ENCODE assay signal across 8 cellular contexts in genomic region chr16:57623251-57624043, GRCh38. TPM values are rescaled to one million over a fixed set of nuclear protein-coding genes. Genes with fewer than 3 reads are reported as not detected.
DNase-seq lines count a peak whose midpoint lies in the region; ATAC-seq lines count a peak whose summit lies in the region.

No MANE protein-coding gene starts in this region.

- no peak overlapping the region for H3K56ac ChIP-seq in mesendoderm (ENCODE audit: low read length)

- H2BK120ac ChIP-seq in mesendoderm (ENCODE audit: low read depth, low read length): no peak overlapping the region

- no CpG with 5 or more reads among the region's 17 CpGs for WGBS in mesendoderm (ENCODE audit: extremely low coverage, insufficient coverage, low lambda C conversion rate)

- no peaks in the 10 kb centered on the region for H3K27me3 ChIP-seq in mesendoderm (ENCODE audit: insufficient read depth, low read length, poor library complexity)

- H3K4me3 ChIP-seq in mesendoderm (ENCODE audit: low read length): no peak overlapping the region

- no peak overlapping the region for H3K18ac ChIP-seq in mesendoderm (ENCODE audit: low read length)

- H3K23ac ChIP-seq in mesendoderm (ENCODE audit: low read length): no peak overlapping the region

- peak overlapping the region; percentile 85 for H3K27ac ChIP-seq in caudate nucleus (ENCODE audit: low read depth, low read length)
- no peak overlapping the region for H3K27ac ChIP-seq in mesendoderm (ENCODE audit: low read depth, low read length)

- DNase-seq in ACHN: peak; percentile 74
- DNase-seq in M059J (ENCODE audit: low read depth): peak; percentile 46
- DNase-seq in caudate nucleus (lab: John Stamatoyannopoulos, UW): peak in 59 of 61 donors; percentile 42 to 91 (median 78)
- DNase-seq in mesendoderm: peak; percentile 76
- no peak for DNase-seq in T1000 (lab: John Stamatoyannopoulos, UW)

- H4K8ac ChIP-seq in mesendoderm (ENCODE audit: low read depth, low read length): no peak overlapping the region

- H3K4ac ChIP-seq in mesendoderm (ENCODE audit: low read depth, low read length): no peak overlapping the region

- no peaks in the 10 kb centered on the region for H3K79me2 ChIP-seq in mesendoderm (ENCODE audit: control insufficient read depth, insufficient read depth, low read length)

- H2AK5ac ChIP-seq in mesendoderm (ENCODE audit: low read length): no peak overlapping the region

- H2BK15ac ChIP-seq in mesendoderm (replicated peaks; ENCODE audit: low read depth): no peak overlapping the region

- no peaks in the 10 kb centered on the region for H3K79me1 ChIP-seq in mesendoderm (ENCODE audit: low read length)

- in situ Hi-C loops in ACHN (cut with HindIII; ENCODE audit: low pct_ligation_motif_present, low pct_unique_long_range_greater_than_20kb, low sequenced_read_pairs): no loop called here

- H2BK5ac ChIP-seq in mesendoderm (ENCODE audit: low read length): no peak overlapping the region

- no peak overlapping the region for H3K4me2 ChIP-seq in mesendoderm (ENCODE audit: low read length)

- no peak overlapping the region for H3K9ac ChIP-seq in mesendoderm (ENCODE audit: low read length)

- H3K4me1 ChIP-seq in mesendoderm (ENCODE audit: control insufficient read depth, low read depth, low read length): peaks cover under 1% of the 10 kb centered on the region

- no peak overlapping the region for H4K5ac ChIP-seq in mesendoderm (ENCODE audit: low read length)

- ATAC-seq in HG02840 (IDR thresholded peaks at IDR 0.05; ENCODE audit: low FRiP score, unreplicated experiment): no peak
- no peak for ATAC-seq in GM19351 (IDR thresholded peaks at IDR 0.05; ENCODE audit: unreplicated experiment)
- no peak for ATAC-seq in HG02970 (IDR thresholded peaks at IDR 0.05; ENCODE audit: low FRiP score, unreplicated experiment)

- H3K36me3 ChIP-seq in mesendoderm (ENCODE audit: control insufficient read depth, insufficient read depth, low read length): no peaks in the 10 kb centered on the region

RNA-seq across cellular contexts. Expression of gene ADGRG1, which starts 5.0 kb away (rescaled TPM):
- total RNA-seq in M059J (2014; rRNA removed; shearing (Covaris generic)): 16.2 and 20.6 TPM in 2 replicates
- polyA plus RNA-seq in mesendoderm (2013, experiment 1 of 2): 1.3 TPM
- 1.1 TPM for polyA plus RNA-seq in mesendoderm (2013, experiment 2 of 2)

RNA-seq across cellular contexts. Expression of gene ADGRG3, which starts 44.7 kb away (rescaled TPM):
- total RNA-seq in M059J (2014; rRNA removed; shearing (Covaris generic)): not detected in 2 replicates
- polyA plus RNA-seq in mesendoderm (2013, experiment 1 of 2): 0.06 TPM
- 0.10 TPM for polyA plus RNA-seq in mesendoderm (2013, experiment 2 of 2)
